Comparison of ENCODE assay signal across 1 cellular context in the genomic region with DNA sequence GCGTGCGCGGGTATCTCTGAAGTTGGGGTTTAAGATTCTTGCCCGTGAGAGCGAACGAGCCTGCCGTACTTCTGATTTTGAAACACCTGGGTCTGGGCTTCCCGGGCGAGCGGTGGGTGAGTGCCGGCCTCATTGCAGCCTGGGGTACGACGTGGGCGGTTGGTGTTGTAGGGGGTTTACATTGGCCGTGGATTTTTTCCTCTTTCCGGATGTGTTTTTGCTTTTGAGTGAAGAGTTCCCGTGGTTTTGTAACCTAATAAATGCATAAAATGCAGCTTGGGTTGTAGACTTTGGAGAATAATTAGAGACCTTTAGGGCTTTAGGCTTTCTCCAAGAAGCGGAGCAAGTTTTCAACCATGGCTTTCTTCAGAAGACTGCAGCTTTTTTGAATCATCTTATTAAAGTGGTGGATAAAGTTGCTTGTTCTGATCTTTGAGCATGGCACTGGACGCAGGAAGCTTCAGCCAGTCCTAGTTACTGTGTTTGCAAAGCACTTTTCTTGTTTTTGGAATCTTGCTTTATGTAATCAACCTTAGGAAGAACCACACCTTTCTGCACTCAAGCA.
TF ChIP-seq lines count a peak whose summit lies in the region.

No MANE protein-coding gene starts in this region.

TF ChIP-seq in HepG2, 621 proteins besides CTCF, POLR2A, EP300 and RAD21 (continued from another document and continues in another):
- TF ChIP-seq GTF3A (CRISPR knock-in tag; conservative IDR thresholded peaks at IDR 0.05): no peak
- TF ChIP-seq ZFP37 (CRISPR knock-in tag; IDR thresholded peaks at IDR 0.05; ENCODE audit: borderline replicate concordance): no peak
- peak; percentile 36; the same call in 1 of the 2 replicates for TF ChIP-seq ZNF558 (CRISPR knock-in tag; IDR thresholded peaks at IDR 0.05; ENCODE audit: borderline replicate concordance)
- no peak; the same call in 1 of the 2 replicates for TF ChIP-seq ELF1 (CRISPR knock-in tag; IDR thresholded peaks at IDR 0.05)
- TF ChIP-seq, protein P1, sequence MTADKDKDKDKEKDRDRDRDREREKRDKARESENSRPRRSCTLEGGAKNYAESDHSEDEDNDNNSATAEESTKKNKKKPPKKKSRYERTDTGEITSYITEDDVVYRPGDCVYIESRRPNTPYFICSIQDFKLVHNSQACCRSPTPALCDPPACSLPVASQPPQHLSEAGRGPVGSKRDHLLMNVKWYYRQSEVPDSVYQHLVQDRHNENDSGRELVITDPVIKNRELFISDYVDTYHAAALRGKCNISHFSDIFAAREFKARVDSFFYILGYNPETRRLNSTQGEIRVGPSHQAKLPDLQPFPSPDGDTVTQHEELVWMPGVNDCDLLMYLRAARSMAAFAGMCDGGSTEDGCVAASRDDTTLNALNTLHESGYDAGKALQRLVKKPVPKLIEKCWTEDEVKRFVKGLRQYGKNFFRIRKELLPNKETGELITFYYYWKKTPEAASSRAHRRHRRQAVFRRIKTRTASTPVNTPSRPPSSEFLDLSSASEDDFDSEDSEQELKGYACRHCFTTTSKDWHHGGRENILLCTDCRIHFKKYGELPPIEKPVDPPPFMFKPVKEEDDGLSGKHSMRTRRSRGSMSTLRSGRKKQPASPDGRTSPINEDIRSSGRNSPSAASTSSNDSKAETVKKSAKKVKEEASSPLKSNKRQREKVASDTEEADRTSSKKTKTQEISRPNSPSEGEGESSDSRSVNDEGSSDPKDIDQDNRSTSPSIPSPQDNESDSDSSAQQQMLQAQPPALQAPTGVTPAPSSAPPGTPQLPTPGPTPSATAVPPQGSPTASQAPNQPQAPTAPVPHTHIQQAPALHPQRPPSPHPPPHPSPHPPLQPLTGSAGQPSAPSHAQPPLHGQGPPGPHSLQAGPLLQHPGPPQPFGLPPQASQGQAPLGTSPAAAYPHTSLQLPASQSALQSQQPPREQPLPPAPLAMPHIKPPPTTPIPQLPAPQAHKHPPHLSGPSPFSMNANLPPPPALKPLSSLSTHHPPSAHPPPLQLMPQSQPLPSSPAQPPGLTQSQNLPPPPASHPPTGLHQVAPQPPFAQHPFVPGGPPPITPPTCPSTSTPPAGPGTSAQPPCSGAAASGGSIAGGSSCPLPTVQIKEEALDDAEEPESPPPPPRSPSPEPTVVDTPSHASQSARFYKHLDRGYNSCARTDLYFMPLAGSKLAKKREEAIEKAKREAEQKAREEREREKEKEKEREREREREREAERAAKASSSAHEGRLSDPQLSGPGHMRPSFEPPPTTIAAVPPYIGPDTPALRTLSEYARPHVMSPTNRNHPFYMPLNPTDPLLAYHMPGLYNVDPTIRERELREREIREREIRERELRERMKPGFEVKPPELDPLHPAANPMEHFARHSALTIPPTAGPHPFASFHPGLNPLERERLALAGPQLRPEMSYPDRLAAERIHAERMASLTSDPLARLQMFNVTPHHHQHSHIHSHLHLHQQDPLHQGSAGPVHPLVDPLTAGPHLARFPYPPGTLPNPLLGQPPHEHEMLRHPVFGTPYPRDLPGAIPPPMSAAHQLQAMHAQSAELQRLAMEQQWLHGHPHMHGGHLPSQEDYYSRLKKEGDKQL (CRISPR knock-in tag; IDR thresholded peaks at IDR 0.05; ENCODE audit: low read depth): no peak
- no peak for TF ChIP-seq PBX2 (CRISPR knock-in tag; IDR thresholded peaks at IDR 0.05)
- no peak for TF ChIP-seq ZNF512B (CRISPR knock-in tag; IDR thresholded peaks at IDR 0.05; ENCODE audit: borderline replicate concordance)
- no peak for TF ChIP-seq SIX1 (CRISPR knock-in tag; IDR thresholded peaks at IDR 0.05; ENCODE audit: borderline replicate concordance)
- peak; percentile 1; the same call in 1 of the 2 replicates for TF ChIP-seq ZNF652 (CRISPR knock-in tag; IDR thresholded peaks at IDR 0.05; ENCODE audit: borderline replicate concordance, low read depth)
- no peak for TF ChIP-seq ZFP91 (CRISPR knock-in tag; IDR thresholded peaks at IDR 0.05; ENCODE audit: borderline replicate concordance)
- TF ChIP-seq ZFY (CRISPR knock-in tag; IDR thresholded peaks at IDR 0.05): no peak
- no peak; the same call in 1 of the 2 replicates for TF ChIP-seq ETV6 (CRISPR knock-in tag; conservative IDR thresholded peaks at IDR 0.05)
- TF ChIP-seq, protein P2, sequence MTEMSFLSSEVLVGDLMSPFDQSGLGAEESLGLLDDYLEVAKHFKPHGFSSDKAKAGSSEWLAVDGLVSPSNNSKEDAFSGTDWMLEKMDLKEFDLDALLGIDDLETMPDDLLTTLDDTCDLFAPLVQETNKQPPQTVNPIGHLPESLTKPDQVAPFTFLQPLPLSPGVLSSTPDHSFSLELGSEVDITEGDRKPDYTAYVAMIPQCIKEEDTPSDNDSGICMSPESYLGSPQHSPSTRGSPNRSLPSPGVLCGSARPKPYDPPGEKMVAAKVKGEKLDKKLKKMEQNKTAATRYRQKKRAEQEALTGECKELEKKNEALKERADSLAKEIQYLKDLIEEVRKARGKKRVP (CRISPR knock-in tag; IDR thresholded peaks at IDR 0.05): 0 out of 4 replicates have a peak, but pooled peaks of 1 of the 2 experiments have one; percentile 19
- peak; percentile 8; the same call in 1 of the 2 replicates for TF ChIP-seq RXRB (CRISPR knock-in tag; IDR thresholded peaks at IDR 0.05; ENCODE audit: borderline replicate concordance)
- no peak for TF ChIP-seq TBX3 (IDR thresholded peaks at IDR 0.05; ENCODE audit: borderline replicate concordance)
- no peak for TF ChIP-seq TFDP2 (CRISPR knock-in tag; IDR thresholded peaks at IDR 0.05)
- TF ChIP-seq PAWR (CRISPR knock-in tag; IDR thresholded peaks at IDR 0.05; ENCODE audit: borderline replicate concordance): no peak
- TF ChIP-seq CAMTA2 (CRISPR knock-in tag; IDR thresholded peaks at IDR 0.05; ENCODE audit: borderline replicate concordance): no peak
- no peak for TF ChIP-seq NRL (CRISPR knock-in tag; IDR thresholded peaks at IDR 0.05; ENCODE audit: borderline replicate concordance)
- TF ChIP-seq SMAD9 (CRISPR knock-in tag; IDR thresholded peaks at IDR 0.05): no peak
- no peak for TF ChIP-seq RFXAP (CRISPR knock-in tag; IDR thresholded peaks at IDR 0.05; ENCODE audit: borderline replicate concordance)
- no peak for TF ChIP-seq ZNF549 (CRISPR knock-in tag; IDR thresholded peaks at IDR 0.05)
- no peak for TF ChIP-seq SP1 (IDR thresholded peaks at IDR 0.05)
- no peak for TF ChIP-seq SP1 (CRISPR knock-in tag; IDR thresholded peaks at IDR 0.05)
- no peak for TF ChIP-seq ZMAT3 (CRISPR knock-in tag; conservative IDR thresholded peaks at IDR 0.05)
- TF ChIP-seq, protein P3, sequence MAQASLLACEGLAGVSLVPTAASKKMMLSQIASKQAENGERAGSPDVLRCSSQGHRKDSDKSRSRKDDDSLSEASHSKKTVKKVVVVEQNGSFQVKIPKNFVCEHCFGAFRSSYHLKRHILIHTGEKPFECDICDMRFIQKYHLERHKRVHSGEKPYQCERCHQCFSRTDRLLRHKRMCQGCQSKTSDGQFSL (CRISPR knock-in tag; IDR thresholded peaks at IDR 0.05): no peak
- no peak for TF ChIP-seq KLF12 (CRISPR knock-in tag; IDR thresholded peaks at IDR 0.05; ENCODE audit: borderline replicate concordance)
- TF ChIP-seq MYC (CRISPR knock-in tag; IDR thresholded peaks at IDR 0.05; ENCODE audit: borderline replicate concordance): no peak
- TF ChIP-seq TOE1 (CRISPR knock-in tag; IDR thresholded peaks at IDR 0.05): no peak
- no peak for TF ChIP-seq DMAP1 (CRISPR knock-in tag; IDR thresholded peaks at IDR 0.05)
- TF ChIP-seq PRDM10 (CRISPR knock-in tag; IDR thresholded peaks at IDR 0.05; ENCODE audit: low read depth): no peak
- no peak for TF ChIP-seq ZNF761 (CRISPR knock-in tag; conservative IDR thresholded peaks at IDR 0.05)
- peak; percentile 46; the same call in 1 of the 2 replicates for TF ChIP-seq POLR2G (IDR thresholded peaks at IDR 0.05; ENCODE audit: low read depth, low read length)
- no peak for TF ChIP-seq ZNF788 (CRISPR knock-in tag; IDR thresholded peaks at IDR 0.05; ENCODE audit: borderline replicate concordance)
- TF ChIP-seq, protein P4, sequence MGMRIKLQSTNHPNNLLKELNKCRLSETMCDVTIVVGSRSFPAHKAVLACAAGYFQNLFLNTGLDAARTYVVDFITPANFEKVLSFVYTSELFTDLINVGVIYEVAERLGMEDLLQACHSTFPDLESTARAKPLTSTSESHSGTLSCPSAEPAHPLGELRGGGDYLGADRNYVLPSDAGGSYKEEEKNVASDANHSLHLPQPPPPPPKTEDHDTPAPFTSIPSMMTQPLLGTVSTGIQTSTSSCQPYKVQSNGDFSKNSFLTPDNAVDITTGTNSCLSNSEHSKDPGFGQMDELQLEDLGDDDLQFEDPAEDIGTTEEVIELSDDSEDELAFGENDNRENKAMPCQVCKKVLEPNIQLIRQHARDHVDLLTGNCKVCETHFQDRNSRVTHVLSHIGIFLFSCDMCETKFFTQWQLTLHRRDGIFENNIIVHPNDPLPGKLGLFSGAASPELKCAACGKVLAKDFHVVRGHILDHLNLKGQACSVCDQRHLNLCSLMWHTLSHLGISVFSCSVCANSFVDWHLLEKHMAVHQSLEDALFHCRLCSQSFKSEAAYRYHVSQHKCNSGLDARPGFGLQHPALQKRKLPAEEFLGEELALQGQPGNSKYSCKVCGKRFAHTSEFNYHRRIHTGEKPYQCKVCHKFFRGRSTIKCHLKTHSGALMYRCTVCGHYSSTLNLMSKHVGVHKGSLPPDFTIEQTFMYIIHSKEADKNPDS (CRISPR knock-in tag; IDR thresholded peaks at IDR 0.05): no peak
- TF ChIP-seq MBNL3 (CRISPR knock-in tag; conservative IDR thresholded peaks at IDR 0.05): no peak
- no peak for TF ChIP-seq FOXO1 (CRISPR knock-in tag; IDR thresholded peaks at IDR 0.05)
- TF ChIP-seq ARNTL (CRISPR knock-in tag; IDR thresholded peaks at IDR 0.05): no peak
- TF ChIP-seq NFYB (CRISPR knock-in tag; IDR thresholded peaks at IDR 0.05): no peak
- no peak for TF ChIP-seq HDAC6 (IDR thresholded peaks at IDR 0.05; ENCODE audit: low read depth, low read length)
